In genomic region chr19:5423567-5424125, GRCh38 we compare ENCODE assay signal across 34 cellular contexts. TPM values are rescaled to one million over a fixed set of nuclear protein-coding genes. Genes with fewer than 3 reads are reported as not detected.
"Had no signal": no experiment of that assay in that cellular context is flagged by ENCODE, and none has a peak within 500 bp of the region (broad histone marks: within the 10 kb centered on the region; RNA-seq: fewer than 3 reads in every experiment).

No MANE protein-coding gene starts in this region.

- FAIRE-seq: pancreas, urothelium cell line had no signal

- H3K9me3 ChIP-seq: neutrophil, pancreas, psoas muscle, spleen, stomach, thoracic aorta, thyroid gland, tibial nerve, upper lobe of left lung, vagina had no signal

- H3K36me3 ChIP-seq: neutrophil, pancreas, spleen, stomach, thoracic aorta, thyroid gland, tibial nerve, upper lobe of left lung, vagina had no signal

- DNase-seq: naive thymus-derived CD8-positive, alpha-beta T cell; nephron progenitor cell; nucleus accumbens; pancreas; psoas muscle; right cardiac atrium; spleen; stimulated activated CD4-positive, alpha-beta T cell treated with anti-CD3 and anti-CD28 coated beads, Interleukin-12 subunit alpha, Interleukin-12 subunit beta, amount 100 ng/mL, for 4 hours; stimulated activated CD4-positive, alpha-beta T cell treated with anti-CD3 and anti-CD28 coated beads, Interleukin-1b, Interleukin-23, amount 100 ng/mL, for 48 hours; stimulated activated CD4-positive, alpha-beta T cell treated with anti-CD3 and anti-CD28 coated beads, Interleukin-4, amount 100 ng/mL, for 1 hour; stimulated activated naive B cell treated with anti-CD40 and anti-IgM and Interleukin-4, amounts not matched to agents 10 μg/mL and 1 μg/mL and 100 μg/mL, for 72 hours; stimulated activated naive CD4-positive, alpha-beta T cell treated with Interleukin-2 at 50 U/mL for 16 hours; stomach; thyroid gland; trophoblast cell; upper lobe of left lung had no signal

- H3K4me3 ChIP-seq: pancreas, psoas muscle, skin epidermis, smooth muscle cell, spleen, stomach, thoracic aorta, thyroid gland, tibial nerve, upper lobe of left lung, vagina had no signal

- ATAC-seq: naive thymus-derived CD8-positive, alpha-beta T cell; natural killer cell treated with Interleukin-12 subunit alpha and Interleukin-12 subunit beta and Interleukin-15 and Interleukin-18, amount 100 ng/mL, for 72 hours; pancreas; psoas muscle; right cardiac atrium; sciatic nerve; stimulated activated effector memory CD8-positive, alpha-beta T cell treated with anti-CD3 and anti-CD28 coated beads, Interleukin-12 subunit alpha, Interleukin-12 subunit beta, amount 100 ng/mL, for 72 hours; stimulated activated naive B cell treated with anti-CD40 and anti-IgM and Interleukin-4, amounts not matched to agents 10 μg/mL and 1 μg/mL and 100 μg/mL, for 72 hours had no signal

- H3K27me3 ChIP-seq: thyroid gland, upper lobe of left lung, vagina had no signal

- H3K4me1 ChIP-seq: pancreas, psoas muscle, spleen, stomach, tibial nerve, upper lobe of left lung, vagina had no signal

- H3K27ac ChIP-seq: neutrophil, pancreas, psoas muscle, skin epidermis, spleen, stomach, thoracic aorta, thyroid gland, tibial nerve, upper lobe of left lung, vagina had no signal

- H3K4me2 ChIP-seq: smooth muscle cell had no signal

RNA-seq across cellular contexts. Expression of gene ZNRF4, which starts 31.6 kb away (rescaled TPM):
- total RNA-seq: naive thymus-derived CD8-positive, alpha-beta T cell; natural killer cell treated with Interleukin-12 subunit alpha and Interleukin-12 subunit beta and Interleukin-15 and Interleukin-18, amount 100 ng/mL, for 72 hours; neural crest cell; omental fat pad; osteocyte; pancreas; progenitor cell of endocrine pancreas; psoas muscle; renal cortical epithelial cell; right cardiac atrium; sciatic nerve; smooth muscle cell; spleen; stomach; subcutaneous adipose tissue; temporal lobe; thoracic aorta; tibial nerve; upper lobe of left lung; ureter; vagina had no signal
- polyA plus RNA-seq: naive thymus-derived CD8-positive, alpha-beta T cell; pancreas; psoas muscle; right cardiac atrium; smooth muscle cell; spleen; stomach had no signal
